Comparison of ENCODE assay signal across 9 cellular contexts in genomic region chr17:42798383-42799380, GRCh38. TPM values are rescaled to one million over a fixed set of nuclear protein-coding genes. Genes with fewer than 3 reads are reported as not detected.
DNase-seq lines count a peak whose midpoint lies in the region; ATAC-seq and TF ChIP-seq lines count a peak whose summit lies in the region.
"Had no signal": no experiment of that assay in that cellular context is flagged by ENCODE, and none has a peak within 500 bp of the region (broad histone marks: within the 10 kb centered on the region; RNA-seq: fewer than 3 reads in every experiment).

Gene CNTD1, plus strand, starts transcription at chr17:42798861. Its CDS starts 207 bp downstream, at chr17:42799068.
A gene with protein sequence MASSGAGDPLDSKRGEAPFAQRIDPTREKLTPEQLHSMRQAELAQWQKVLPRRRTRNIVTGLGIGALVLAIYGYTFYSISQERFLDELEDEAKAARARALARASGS (minus strand): TSS chr17:42798704. CDS start chr17:42798681, 23 bp downstream.

- TF ChIP-seq EP300 in esophagus muscularis mucosa (IDR thresholded peaks at IDR 0.05) = no peak

- DNase-seq in Ammon's horn (ENCODE audit: low spot score) = peak; percentile 88
- DNase-seq in HuH-7 (ENCODE audit: low spot score) = peak; percentile 95
- peak; percentile 80 for DNase-seq in PC-3
- DNase-seq in activated T-cell treated with anti-CD3 and anti-CD28 coated beads, Interleukin-2, amount 50 U/mL, for 4 hours = peak; percentile 71
- DNase-seq in esophagus muscularis mucosa (ENCODE audit: extremely low spot score) = peak; percentile 94
- DNase-seq in stimulated activated CD8-positive, alpha-beta memory T cell treated with anti-CD3 and anti-CD28 coated beads, Interleukin-4, amount 100 ng/mL, for 48 hours = peak; percentile 89

- no peaks in the 10 kb centered on the region for H3K9me2 ChIP-seq in PC-3 (replicated peaks; ENCODE audit: low read length)

- CTCF ChIA-PET in PC-3 (lab: Charles Lee) = no interaction called here

- no peaks in the 10 kb centered on the region for H3F3A ChIP-seq in PC-3 (ENCODE audit: low read length, unreplicated experiment)

- H3K27ac ChIP-seq in PC-3 (ENCODE audit: low read length) (peak within 1 kb of the TSS; percentile 41), esophagus muscularis mucosa (replicated peaks in 1 of 4) (peak within 1 kb of the TSS; percentile 80 to 82 (median 80)), muscle layer of colon (ENCODE audit: low read depth, low read length) (peak within 1 kb of the TSS; percentile 82)

- no peaks in the 10 kb centered on the region for H3K27me3 ChIP-seq in PC-3 (ENCODE audit: low read length)
- no peaks in the 10 kb centered on the region for H3K27me3 ChIP-seq in esophagus muscularis mucosa
- H3K27me3 ChIP-seq in muscle layer of colon (ENCODE audit: control insufficient read depth in 1 of 2, insufficient read depth in 2 of 2, low read length in 2 of 2) = no peaks in the 10 kb centered on the region

- TF ChIP-seq CTCF in PC-3 (conservative IDR thresholded peaks at IDR 0.05; ENCODE audit: low read depth, low read length) (no peak), esophagus muscularis mucosa (IDR thresholded peaks at IDR 0.05) (no peak)

- peak within 1 kb of the TSS; percentile 96 for H3K4me2 ChIP-seq in PC-3 (ENCODE audit: low read length)

- POLR2A ChIA-PET in PC-3 (lab: Charles Lee; ENCODE audit: unreplicated experiment) = no interaction called here

- peaks cover 11% of the 10 kb centered on the region; the same call in 1 of the 2 replicates for H3K79me2 ChIP-seq in PC-3 (ENCODE audit: low read length)

- no peaks in the 10 kb centered on the region for H3K27me3 Mint-ChIP-seq in activated T-cell treated with anti-CD3 and anti-CD28 coated beads, Interleukin-2, amount 50 U/mL, for 4 hours (ENCODE audit: low read depth)

- H3K36me3 ChIP-seq in PC-3 (ENCODE audit: low read depth, low read length) = no peaks in the 10 kb centered on the region
- H3K36me3 ChIP-seq in esophagus muscularis mucosa = peaks cover 0 to 23% (median 14%) of the 10 kb centered on the region in 4 donors
- H3K36me3 ChIP-seq in muscle layer of colon (ENCODE audit: insufficient read depth, low read length) = peaks cover 16% of the 10 kb centered on the region

- H3K4me3 Mint-ChIP-seq in activated T-cell treated with anti-CD3 and anti-CD28 coated beads, Interleukin-2, amount 50 U/mL, for 4 hours = peak within 1 kb of the TSS; percentile 95

- BruUV-seq in PC-3 (replicated peaks; lab: Mats Ljungman, UMichigan) = no TSS peak

- H4K20me1 ChIP-seq in PC-3 (ENCODE audit: low read length) = no peaks in the 10 kb centered on the region

- H3K9me3 Mint-ChIP-seq in activated T-cell treated with anti-CD3 and anti-CD28 coated beads, Interleukin-2, amount 50 U/mL, for 4 hours = no peaks in the 10 kb centered on the region

- H3K4me1 Mint-ChIP-seq in activated T-cell treated with anti-CD3 and anti-CD28 coated beads, Interleukin-2, amount 50 U/mL, for 4 hours (ENCODE audit: low read depth) = peaks cover 19% of the 10 kb centered on the region

- TF ChIP-seq POLR2A in GM19193 (IDR thresholded peaks at IDR 0.05; ENCODE audit: extremely low read depth, insufficient read depth, insufficient read length) (peak; percentile 65), esophagus muscularis mucosa (IDR thresholded peaks at IDR 0.05; ENCODE audit: low read depth) (no peak)

- 46% methylated on average over 38 of the region's 66 CpGs for WGBS in esophagus muscularis mucosa

- H3K4me3 ChIP-seq in PC-3 (ENCODE audit: low read length) = peak within 1 kb of the TSS; percentile 99
- H3K4me3 ChIP-seq in esophagus muscularis mucosa = peak within 1 kb of the TSS; percentile 72 to 94 (median 86)
- H3K4me3 ChIP-seq in muscle layer of colon (ENCODE audit: low read depth in 1 of 2, low read length in 2 of 2) = peak within 1 kb of the TSS; percentile 89 to 95

- peaks cover 3% of the 10 kb centered on the region for H3K36me3 Mint-ChIP-seq in activated T-cell treated with anti-CD3 and anti-CD28 coated beads, Interleukin-2, amount 50 U/mL, for 4 hours (ENCODE audit: insufficient read depth)

- H3K4me1 ChIP-seq in PC-3 (ENCODE audit: insufficient read depth, low read length) = peaks cover 28% of the 10 kb centered on the region
- H3K4me1 ChIP-seq in esophagus muscularis mucosa = peaks cover 15 to 37% (median 35%) of the 10 kb centered on the region in 4 donors
- peaks cover 21% of the 10 kb centered on the region for H3K4me1 ChIP-seq in muscle layer of colon (ENCODE audit: insufficient read depth, low read length)

- peak; percentile 75 for ATAC-seq in PC-3
- peak; percentile 99 to 100 for ATAC-seq in activated T-cell treated with anti-CD3 and anti-CD28 coated beads, Interleukin-2, amount 50 U/mL, for 4 hours

- H3K9ac ChIP-seq in PC-3 (ENCODE audit: low read length) (peak within 1 kb of the TSS; percentile 91), muscle layer of colon (ENCODE audit: low read length) (peak within 1 kb of the TSS; percentile 88)

- no peaks in the 10 kb centered on the region for H3K9me3 ChIP-seq in PC-3 (ENCODE audit: low read length)
- no peaks in the 10 kb centered on the region for H3K9me3 ChIP-seq in esophagus muscularis mucosa
- no peaks in the 10 kb centered on the region for H3K9me3 ChIP-seq in muscle layer of colon (ENCODE audit: low read length)

- intact Hi-C loops in PC-3 (cut with micrococcal nuclease) = no loop called here
- intact Hi-C loops in esophagus muscularis mucosa (cut with DNase I) = no loop called here

- H2AFZ ChIP-seq in PC-3 (ENCODE audit: low read length) = peak within 1 kb of the TSS; percentile 78

RNA-seq across cellular contexts. Expression of gene CNTD1, which starts in this region (rescaled TPM):
- not detected in 2 replicates for total RNA-seq in PC-3 (2014; rRNA removed)
- total RNA-seq in activated T-cell treated with anti-CD3 and anti-CD28 coated beads, Interleukin-2, amount 50 U/mL, for 4 hours = not detected
- total RNA-seq in esophagus muscularis mucosa = 1 to 10 TPM in 1 of 4 donors, under 1 TPM in 2, not detected in 1; 0.50 to 3.9 (median 0.57) TPM
- total RNA-seq: T-helper 1 cell treated with Interleukin-12 subunit alpha and Interleukin-12 subunit beta and Interleukin-4 antibody, amounts not matched to agents 30 ng/mL and 1 ng/mL, for 36 hours had no signal

RNA-seq across cellular contexts. Expression of the second gene that starts in this region (rescaled TPM):
- total RNA-seq in PC-3 (2014; rRNA removed) (44.6 and 49.6 TPM in 2 replicates), esophagus muscularis mucosa (10 to 100 TPM; 65.9 to 74.6 (median 68.3) TPM)
- total RNA-seq in activated T-cell treated with anti-CD3 and anti-CD28 coated beads, Interleukin-2, amount 50 U/mL, for 4 hours = 10 to 100 TPM; 52.2 to 56.2 (median 55.1) TPM

Comparison
In these comparisons a context has a peak if more than half of its experiments do, and no peak if none do; other contexts are left out.
1. Peak in every context shown above with its lines: DNase-seq, ATAC-seq, H3K4me3 ChIP-seq and H3K27ac ChIP-seq.